Comparison of ENCODE assay signal across 8 cellular contexts in the genomic region with DNA sequence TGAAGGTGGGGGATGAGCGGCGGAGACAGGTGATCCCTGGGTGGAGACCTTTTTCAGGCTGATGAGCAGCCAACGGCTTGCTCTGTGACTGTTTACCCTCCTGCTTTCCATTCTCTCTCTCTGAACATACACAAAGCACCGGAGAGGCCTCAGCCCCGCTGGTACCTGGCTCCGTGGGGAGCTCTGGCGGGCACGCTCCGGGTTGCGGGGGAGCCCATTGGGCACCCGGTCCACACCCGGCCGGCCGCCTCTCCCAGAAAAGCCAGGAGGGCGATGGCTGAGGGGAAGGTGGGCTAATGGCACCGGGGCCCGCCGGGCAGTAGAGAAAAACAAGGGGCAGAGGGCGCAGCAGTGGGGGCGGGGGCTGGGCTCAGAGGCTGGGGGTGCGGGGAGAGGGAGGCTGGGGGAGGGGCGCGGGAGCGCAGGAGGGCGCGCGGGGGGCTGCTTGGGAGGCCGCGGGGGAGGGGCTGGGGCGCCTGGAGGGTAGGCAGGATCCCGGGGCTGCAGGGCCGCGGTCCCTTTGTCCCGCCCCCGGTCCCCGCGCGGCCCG. TPM values are rescaled to one million over a fixed set of nuclear protein-coding genes. Genes with fewer than 3 reads are reported as not detected.
DNase-seq lines count a peak whose midpoint lies in the region; ATAC-seq and TF ChIP-seq lines count a peak whose summit lies in the region.

No MANE protein-coding gene starts in this region.

- H3K4me2 ChIP-seq in GM23338 (peak overlapping the region; percentile 97), SK-N-SH (peak overlapping the region; percentile 85)

- WGBS in SK-N-SH (ENCODE audit: low lambda C conversion rate) = 4% methylated on average over 5 of the region's 39 CpGs

- CTCF ChIA-PET in CD8-positive, alpha-beta memory T cell (lab: Charles Lee) = interaction anchor here (0.8 to 6.4 kb wide), 47 partner anchors 8 to 453 kb away, joined by 3 to 121 read pairs (median 5); a partner anchor contains a TSS
- CTCF ChIA-PET in SK-N-SH (lab: Yijun Ruan, JAX) = interaction anchor here (0.6 to 13.8 kb wide), 65 partner anchors 9 to 1417 kb away, joined by 3 to 272 read pairs (median 5); a partner anchor contains a TSS

- peak overlapping the region; percentile 75 for H3K27ac ChIP-seq in CD8-positive, alpha-beta memory T cell (ENCODE audit: low read depth, low read length)
- H3K27ac ChIP-seq in GM23338 (ENCODE audit: low read depth) (peak overlapping the region; percentile 93), SK-N-SH (ENCODE audit: low read depth in 2 of 2, low read length in 1 of 2) (peak overlapping the region in 1 of 2 experiments; percentile 86; a peak in 3 of 4 replicates), muscle layer of duodenum (ENCODE audit: low read length) (peak overlapping the region; percentile 10)

- H4K20me1 ChIP-seq in GM23338 (replicated peaks; ENCODE audit: insufficient read depth) = peaks cover 18% of the 10 kb centered on the region
- H4K20me1 ChIP-seq in SK-N-SH (ENCODE audit: insufficient read depth) = peaks cover 8% of the 10 kb centered on the region

- peaks cover 40 to 54% (median 52%) of the 10 kb centered on the region in 3 donors for H3K4me1 Mint-ChIP-seq in CD8-positive, alpha-beta memory T cell
- peaks cover 29% of the 10 kb centered on the region for H3K4me1 Mint-ChIP-seq in GM23338

- peak overlapping the region; percentile 85 to 98 (median 92) for H3K27ac Mint-ChIP-seq in CD8-positive, alpha-beta memory T cell
- H3K27ac Mint-ChIP-seq in GM23338 = peak overlapping the region; percentile 93

- no peak for TF ChIP-seq EP300 in SK-N-SH (IDR thresholded peaks at IDR 0.05; ENCODE audit: borderline replicate concordance in 1 of 2, low read depth in 1 of 2, low read length in 1 of 2)

- H2AFZ ChIP-seq in GM23338 (0 out of 2 replicates have a peak overlapping the region, but pooled peaks have one; percentile 57), SK-N-SH (ENCODE audit: low read depth) (no peak overlapping the region)

- ATAC-seq in GM23338 (peak; percentile 18), GM21515 (IDR thresholded peaks at IDR 0.05; ENCODE audit: unreplicated experiment) (no peak)

- H3K4me1 ChIP-seq in CD8-positive, alpha-beta memory T cell (ENCODE audit: insufficient read depth, low read length) = peaks cover 31% of the 10 kb centered on the region
- H3K4me1 ChIP-seq in GM23338 (ENCODE audit: insufficient read depth) (peaks cover 12% of the 10 kb centered on the region), SK-N-SH (ENCODE audit: control insufficient read depth in 1 of 2, insufficient read depth in 2 of 2, low read depth in 1 of 2, low read length in 1 of 2) (peaks cover 8 to 13% of the 10 kb centered on the region in 2 experiments; a peak in 2 of 4 replicates), endocrine pancreas (ENCODE audit: control insufficient read depth, insufficient read depth, low read length) (peaks cover 4% of the 10 kb centered on the region), muscle layer of duodenum (ENCODE audit: control insufficient read depth in 1 of 2, insufficient read depth in 2 of 2, low read length in 2 of 2) (peaks cover 5 to 25% of the 10 kb centered on the region in 2 donors)

- peaks cover 24% of the 10 kb centered on the region for H3K36me3 ChIP-seq in CD8-positive, alpha-beta memory T cell (ENCODE audit: insufficient read depth, low read length)
- H3K36me3 ChIP-seq in GM23338 (ENCODE audit: insufficient read depth) = peaks cover 27% of the 10 kb centered on the region
- peaks cover 21 to 29% of the 10 kb centered on the region in 2 experiments for H3K36me3 ChIP-seq in SK-N-SH (replicated peaks in 1 of 2; ENCODE audit: control insufficient read depth in 1 of 2, insufficient read depth in 2 of 2, low read length in 1 of 2)
- no peaks in the 10 kb centered on the region for H3K36me3 ChIP-seq in endocrine pancreas (ENCODE audit: control insufficient read depth, insufficient read depth, low read length)
- H3K36me3 ChIP-seq in muscle layer of duodenum (ENCODE audit: control insufficient read depth in 1 of 2, insufficient read depth in 2 of 2, low read length in 2 of 2) = peaks cover 15 to 20% of the 10 kb centered on the region in 2 donors

- H3K9me2 ChIP-seq in GM23338 (ENCODE audit: insufficient read depth) = no peaks in the 10 kb centered on the region
- H3K9me2 ChIP-seq in SK-N-SH = no peaks in the 10 kb centered on the region

- no peak for TF ChIP-seq RAD21 in SK-N-SH (IDR thresholded peaks at IDR 0.05; ENCODE audit: low read length)

- TF ChIP-seq CTCF in GM23338 (conservative IDR thresholded peaks at IDR 0.05; ENCODE audit: low read depth in 2 of 2) (no peak), SK-N-SH (IDR thresholded peaks at IDR 0.05) (no peak)

- peak overlapping the region; percentile 84 for H3K9ac ChIP-seq in SK-N-SH
- peak overlapping the region; percentile 91 for H3K9ac ChIP-seq in endocrine pancreas (ENCODE audit: control insufficient read depth, insufficient read depth, low read length)

- peaks cover 0 to 44% (median 6%) of the 10 kb centered on the region in 3 donors for H3K36me3 Mint-ChIP-seq in CD8-positive, alpha-beta memory T cell
- peaks cover 55% of the 10 kb centered on the region for H3K36me3 Mint-ChIP-seq in GM23338 (ENCODE audit: low read depth)

- H3K9me3 Mint-ChIP-seq in CD8-positive, alpha-beta memory T cell = no peaks in the 10 kb centered on the region
- peaks cover 6% of the 10 kb centered on the region; the same call in 2 of the 3 replicates for H3K9me3 Mint-ChIP-seq in GM23338

- peaks cover 35% of the 10 kb centered on the region for H3K79me2 ChIP-seq in GM23338 (replicated peaks; ENCODE audit: insufficient read depth)
- peaks cover 49% of the 10 kb centered on the region for H3K79me2 ChIP-seq in SK-N-SH (ENCODE audit: insufficient read depth)

- peaks cover 21% of the 10 kb centered on the region; the same call in 1 of the 2 replicates for H3F3A ChIP-seq in GM23338 (replicated peaks; ENCODE audit: low read depth)
- peaks cover 19% of the 10 kb centered on the region for H3F3A ChIP-seq in SK-N-SH (replicated peaks; ENCODE audit: insufficient read depth)

- H3K27me3 Mint-ChIP-seq in CD8-positive, alpha-beta memory T cell = peaks cover 0 to 8% of the 10 kb centered on the region in 2 donors
- peaks cover 15% of the 10 kb centered on the region for H3K27me3 Mint-ChIP-seq in GM23338 (ENCODE audit: insufficient read depth, low read depth, poor library complexity)

- H3K4me3 ChIP-seq in CD8-positive, alpha-beta memory T cell (ENCODE audit: low read length) = peak overlapping the region; percentile 46
- H3K4me3 ChIP-seq in GM23338 (peak overlapping the region; percentile 100), SK-N-SH (ENCODE audit: low read depth in 2 of 2, low read length in 1 of 2) (peak overlapping the region; percentile 77 to 91), endocrine pancreas (ENCODE audit: control insufficient read depth, insufficient read depth, low read length) (peak overlapping the region; percentile 31), muscle layer of duodenum (ENCODE audit: low read depth in 1 of 2, low read length in 2 of 2) (peak overlapping the region; percentile 59 to 85)

- peak overlapping the region; percentile 86 to 98 (median 94) for H3K4me3 Mint-ChIP-seq in CD8-positive, alpha-beta memory T cell
- peak overlapping the region; percentile 84 for H3K4me3 Mint-ChIP-seq in GM23338

- POLR2A ChIA-PET in CD8-positive, alpha-beta memory T cell (lab: Charles Lee) = interaction anchor here (0.5 to 4.8 kb wide), 16 partner anchors 28 to 472 kb away, joined by 3 to 60 read pairs (median 10); a partner anchor contains a TSS
- POLR2A ChIA-PET in SK-N-SH (lab: Yijun Ruan, JAX) = interaction anchor here (0.5 to 2.2 kb wide), 16 partner anchors 26 to 270 kb away, joined by 3 to 21 read pairs (median 4); a partner anchor contains a TSS

- no peaks in the 10 kb centered on the region for H3K27me3 ChIP-seq in CD8-positive, alpha-beta memory T cell (ENCODE audit: insufficient read depth, low read length, poor library complexity, severe bottlenecking)
- no peaks in the 10 kb centered on the region for H3K27me3 ChIP-seq in GM23338 (ENCODE audit: insufficient read depth)
- no peaks in the 10 kb centered on the region for H3K27me3 ChIP-seq in SK-N-SH (ENCODE audit: insufficient read depth)
- no peaks in the 10 kb centered on the region for H3K27me3 ChIP-seq in endocrine pancreas (ENCODE audit: control insufficient read depth, insufficient read depth, low read length)
- no peaks in the 10 kb centered on the region for H3K27me3 ChIP-seq in muscle layer of duodenum (ENCODE audit: low read depth, low read length)

- no peaks in the 10 kb centered on the region for H3K9me3 ChIP-seq in CD8-positive, alpha-beta memory T cell (ENCODE audit: low read length)
- H3K9me3 ChIP-seq in SK-N-SH (no peaks in the 10 kb centered on the region), endocrine pancreas (ENCODE audit: control insufficient read depth, low read length) (no peaks in the 10 kb centered on the region), muscle layer of duodenum (ENCODE audit: control insufficient read depth in 1 of 2, low read length in 2 of 2) (no peaks in the 10 kb centered on the region)

- DNase-seq in CD8-positive, alpha-beta memory T cell = peak in 2 of 5 donors; percentile 13 to 42
- DNase-seq in GM23338 (ENCODE audit: low spot score) (peak; percentile 79), SK-N-SH (peak; percentile 87), dedifferentiated amniotic fluid mesenchymal stem cell (ENCODE audit: extremely low spot score) (no peak), KG1 (lab: John Stamatoyannopoulos, UW) (no peak)

RNA-seq across cellular contexts. Expression of a gene that starts 0.4 kb away (rescaled TPM):
- 100 to 1,000 TPM; 107 to 118 TPM for total RNA-seq in CD8-positive, alpha-beta memory T cell
- 92.4 TPM for polyA plus RNA-seq in CD8-positive, alpha-beta memory T cell
- total RNA-seq in GM23338 (2014; rRNA removed; shearing (Covaris generic)) = 40.4 and 44.5 TPM in 2 replicates
- polyA plus RNA-seq in GM23338 (2016; fragmentation: Nextera tagmentation; extraction: Ambion mirVana) (52.1 and 68.3 TPM in 2 replicates), SK-N-SH (2012; rRNA removed) (64.3 and 73.0 TPM in 2 replicates)
- 41.9 and 47.1 TPM in 2 replicates for polyA plus RNA-seq in SK-N-SH (2012; cell fraction: cytosol; rRNA removed)
- 145 and 203 TPM in 2 replicates for polyA plus RNA-seq in SK-N-SH (2012; cell fraction: nucleus; rRNA removed)

RNA-seq across cellular contexts. Expression of a gene that starts 30.7 kb away (rescaled TPM):
- total RNA-seq in CD8-positive, alpha-beta memory T cell = 1,000 to 10,000 TPM; 1,010 to 1,017 TPM
- polyA plus RNA-seq in CD8-positive, alpha-beta memory T cell = 2,423 TPM
- total RNA-seq in GM23338 (2014; rRNA removed; shearing (Covaris generic)) = 1,092 and 1,271 TPM in 2 replicates
- 1,545 and 1,548 TPM in 2 replicates for polyA plus RNA-seq in GM23338 (2016; fragmentation: Nextera tagmentation; extraction: Ambion mirVana)
- polyA plus RNA-seq in SK-N-SH (2012; rRNA removed) = 4,697 and 4,711 TPM in 2 replicates
- polyA plus RNA-seq in SK-N-SH (2012; cell fraction: cytosol; rRNA removed) = 5,071 and 5,786 TPM in 2 replicates
- 2,747 and 3,220 TPM in 2 replicates for polyA plus RNA-seq in SK-N-SH (2012; cell fraction: nucleus; rRNA removed)

RNA-seq across cellular contexts. Expression of a gene that starts 32.9 kb away (rescaled TPM):
- 10 to 100 TPM; 41.2 to 42.3 TPM for total RNA-seq in CD8-positive, alpha-beta memory T cell
- 47.4 TPM for polyA plus RNA-seq in CD8-positive, alpha-beta memory T cell
- total RNA-seq in GM23338 (2014; rRNA removed; shearing (Covaris generic)) = 68.2 and 77.1 TPM in 2 replicates
- polyA plus RNA-seq in GM23338 (2016; fragmentation: Nextera tagmentation; extraction: Ambion mirVana) = 14.8 and 15.3 TPM in 2 replicates
- 127 and 147 TPM in 2 replicates for polyA plus RNA-seq in SK-N-SH (2012; rRNA removed)
- 76.4 and 113 TPM in 2 replicates for polyA plus RNA-seq in SK-N-SH (2012; cell fraction: cytosol; rRNA removed)
- 99.8 and 124 TPM in 2 replicates for polyA plus RNA-seq in SK-N-SH (2012; cell fraction: nucleus; rRNA removed)

RNA-seq across cellular contexts. Expression of a gene that starts 35.3 kb away (rescaled TPM):
- total RNA-seq in CD8-positive, alpha-beta memory T cell = 100 to 1,000 TPM; 102 to 104 TPM
- polyA plus RNA-seq in CD8-positive, alpha-beta memory T cell = 4.6 TPM
- 25.5 and 31.6 TPM in 2 replicates for total RNA-seq in GM23338 (2014; rRNA removed; shearing (Covaris generic))
- polyA plus RNA-seq in GM23338 (2016; fragmentation: Nextera tagmentation; extraction: Ambion mirVana) (24.9 and 27.8 TPM in 2 replicates), SK-N-SH (2012; rRNA removed) (49.3 and 52.3 TPM in 2 replicates)
- 52.7 and 53.6 TPM in 2 replicates for polyA plus RNA-seq in SK-N-SH (2012; cell fraction: cytosol; rRNA removed)
- polyA plus RNA-seq in SK-N-SH (2012; cell fraction: nucleus; rRNA removed) = 12.7 and 13.1 TPM in 2 replicates

RNA-seq across cellular contexts. Expression of a gene that starts 36.5 kb away (rescaled TPM):
- 10 to 100 TPM; 68.6 to 70.0 TPM for total RNA-seq in CD8-positive, alpha-beta memory T cell
- polyA plus RNA-seq in CD8-positive, alpha-beta memory T cell = 6.2 TPM
- total RNA-seq in GM23338 (2014; rRNA removed; shearing (Covaris generic)) = 96.9 and 103 TPM in 2 replicates
- polyA plus RNA-seq in GM23338 (2016; fragmentation: Nextera tagmentation; extraction: Ambion mirVana) (164 and 170 TPM in 2 replicates), SK-N-SH (2012; rRNA removed) (203 and 234 TPM in 2 replicates)
- 217 and 220 TPM in 2 replicates for polyA plus RNA-seq in SK-N-SH (2012; cell fraction: cytosol; rRNA removed)
- 99.3 and 133 TPM in 2 replicates for polyA plus RNA-seq in SK-N-SH (2012; cell fraction: nucleus; rRNA removed)

Comparison
In these comparisons a context has a peak if more than half of its experiments do, and no peak if none do; other contexts are left out.
1. DNase-seq: peak in GM23338 (single experiment) and SK-N-SH (single experiment); none in dedifferentiated amniotic fluid mesenchymal stem cell (single experiment) and KG1 (single experiment).
2. H3K4me3 ChIP-seq: peak in every context shown above with its lines; median percentile 100 in GM23338; 84 in SK-N-SH; 72 in muscle layer of duodenum; 46 in CD8-positive, alpha-beta memory T cell; 31 in endocrine pancreas.